ENCODE assay signal across 8 cellular contexts in genomic region chr3:115239717-115240116, GRCh38.
DNase-seq lines count a peak whose midpoint lies in the region; ATAC-seq and TF ChIP-seq lines count a peak whose summit lies in the region.

No MANE protein-coding gene starts in this region.

- H3K79me2 ChIP-seq in HCT116 (ENCODE audit: insufficient read depth, low read length) (no peaks in the 10 kb centered on the region), PC-9 (ENCODE audit: low read depth) (no peaks in the 10 kb centered on the region), OCI-LY7 (ENCODE audit: insufficient read depth, low read depth, low read length) (no peaks in the 10 kb centered on the region)

- no peaks in the 10 kb centered on the region for H3K36me3 Mint-ChIP-seq in activated T-cell treated with anti-CD3 and anti-CD28 coated beads, Interleukin-2, amount 50 U/mL, for 72 hours (ENCODE audit: insufficient read depth in 2 of 2)

- H3F3A ChIP-seq in PC-9 (ENCODE audit: insufficient read depth, low read depth), result peaks cover 10% of the 10 kb centered on the region; the same call in 1 of the 2 replicates

- H3K9me3 ChIP-seq in HCT116 (ENCODE audit: control insufficient read depth in 1 of 2, insufficient read depth in 1 of 2, low read depth in 1 of 2, low read length in 2 of 2), result no peaks in the 10 kb centered on the region
- H3K9me3 ChIP-seq in PC-9 (ENCODE audit: insufficient read depth, low read depth), result no peaks in the 10 kb centered on the region
- H3K9me3 ChIP-seq in OCI-LY7 (ENCODE audit: low read length), result no peaks in the 10 kb centered on the region

- H3K9me3 Mint-ChIP-seq in activated T-cell treated with anti-CD3 and anti-CD28 coated beads, Interleukin-2, amount 50 U/mL, for 72 hours, result peaks cover 0 to 2% of the 10 kb centered on the region in 2 donors

- H3K4me3 Mint-ChIP-seq in activated T-cell treated with anti-CD3 and anti-CD28 coated beads, Interleukin-2, amount 50 U/mL, for 72 hours, result no peak overlapping the region

- TF ChIP-seq POLR2A in HCT116 (IDR thresholded peaks at IDR 0.05; ENCODE audit: borderline replicate concordance, extremely low read depth, insufficient read depth, insufficient read length), result no peak

- H3K27me3 ChIP-seq in HCT116 (ENCODE audit: insufficient read depth, low read length) (no peaks in the 10 kb centered on the region), PC-9 (ENCODE audit: insufficient read depth, low read depth) (no peaks in the 10 kb centered on the region)

- CTCF ChIA-PET in HCT116 (lab: Charles Lee), result no interaction called here
- CTCF ChIA-PET in PC-9 (lab: Charles Lee), result interaction anchor here (0.6 kb wide), 1 partner anchor 71 kb away, joined by 3 read pairs; no protein-coding TSS in a partner anchor
- CTCF ChIA-PET in OCI-LY7 (lab: Charles Lee; ENCODE audit: unreplicated experiment), result no interaction called here

- H3K27me3 Mint-ChIP-seq in activated T-cell treated with anti-CD3 and anti-CD28 coated beads, Interleukin-2, amount 50 U/mL, for 72 hours (ENCODE audit: low read depth), result no peaks in the 10 kb centered on the region

- no peak overlapping the region for H3K27ac ChIP-seq in HCT116 (ENCODE audit: low read depth, low read length)
- H3K27ac ChIP-seq in PC-9, result peak overlapping the region; percentile 43
- H3K27ac ChIP-seq in OCI-LY7 (ENCODE audit: low read depth, low read length, poor library complexity, severe bottlenecking), result no peak overlapping the region

- H3K9me2 ChIP-seq in HCT116 (ENCODE audit: insufficient read depth) (no peaks in the 10 kb centered on the region), PC-9 (ENCODE audit: insufficient read depth) (no peaks in the 10 kb centered on the region), OCI-LY7 (ENCODE audit: insufficient read depth, low read length) (no peaks in the 10 kb centered on the region)

- H2AFZ ChIP-seq in HCT116 (ENCODE audit: low read depth, low read length, poor library complexity, severe bottlenecking), result peak overlapping the region; percentile 98
- no peak overlapping the region for H2AFZ ChIP-seq in PC-9
- H2AFZ ChIP-seq in OCI-LY7 (ENCODE audit: low read length), result no peak overlapping the region

- intact Hi-C loops in HCT116 (cut with micrococcal nuclease), result no loop called here
- intact Hi-C loops in PC-9 (cut with micrococcal nuclease; ENCODE audit: unreplicated experiment), result loop anchor here (2.0 to 10.0 kb wide), 3 partner anchors 93 to 543 kb away; partner anchors contain the start of gene ZBTB20
- intact Hi-C loops in OCI-LY7 (cut with micrococcal nuclease; ENCODE audit: unreplicated experiment), result no loop called here

- RAD21 ChIA-PET in HCT116 (lab: Charles Lee; ENCODE audit: low non-redundant PET in 1 of 2, low total read pairs in 2 of 2, uncharacterized antibody in 2 of 2, unreplicated experiment in 2 of 2), result no interaction called here

- POLR2A ChIA-PET in HCT116 (lab: Charles Lee) (no interaction called here), PC-9 (lab: Charles Lee; ENCODE audit: unreplicated experiment) (no interaction called here), OCI-LY7 (lab: Charles Lee) (no interaction called here)

- no peak overlapping the region for H3K27ac Mint-ChIP-seq in activated T-cell treated with anti-CD3 and anti-CD28 coated beads, Interleukin-2, amount 50 U/mL, for 72 hours

- H3K36me3 ChIP-seq in HCT116 (ENCODE audit: control insufficient read depth in 1 of 2, insufficient read depth in 2 of 2, low read length in 2 of 2) (no peaks in the 10 kb centered on the region), PC-9 (ENCODE audit: low read depth) (no peaks in the 10 kb centered on the region), OCI-LY7 (ENCODE audit: insufficient read depth, low read length) (no peaks in the 10 kb centered on the region)

- H3K4me3 ChIP-seq in HCT116 (replicated peaks in 1 of 2; ENCODE audit: low read depth in 1 of 2, low read length in 2 of 2) (peak overlapping the region in 1 of 2 experiments; percentile 33; a peak in 2 of 4 replicates), PC-9 (no peak overlapping the region), fibroblast of mammary gland (ENCODE audit: control insufficient read depth, low read depth, low read length) (no peak overlapping the region), OCI-LY7 (ENCODE audit: low read depth, low read length, poor library complexity, severe bottlenecking) (no peak overlapping the region)

- TF ChIP-seq RAD21 in HCT116 (IDR thresholded peaks at IDR 0.05; ENCODE audit: low read depth), result peak; percentile 36; the same call in 1 of the 2 replicates

- H3K9ac ChIP-seq in HCT116 (ENCODE audit: low read length), result no peak overlapping the region

- TF ChIP-seq CTCF in HCT116 (IDR thresholded peaks at IDR 0.05 in 2 of 3, conservative IDR thresholded peaks at IDR 0.05 in 1 of 3; ENCODE audit: borderline replicate concordance in 1 of 3, insufficient read depth in 1 of 3, low read depth in 2 of 3, low read length in 2 of 3) (no peak), PC-9 (conservative IDR thresholded peaks at IDR 0.05) (no peak), fibroblast of mammary gland (conservative IDR thresholded peaks at IDR 0.05; ENCODE audit: control insufficient read depth, insufficient read depth, low read depth, low read length) (no peak), OCI-LY7 (conservative IDR thresholded peaks at IDR 0.05; ENCODE audit: low read length) (no peak)

- no peaks in the 10 kb centered on the region for H4K20me1 ChIP-seq in HCT116 (ENCODE audit: insufficient read depth)
- no peaks in the 10 kb centered on the region for H4K20me1 ChIP-seq in PC-9 (ENCODE audit: insufficient read depth)
- no peaks in the 10 kb centered on the region for H4K20me1 ChIP-seq in OCI-LY7 (ENCODE audit: insufficient read depth, low read length)

- DNase-seq in HCT116 (ENCODE audit: low read depth, low spot score), result peak; percentile 90
- DNase-seq in PC-9, result peak; percentile 59 to 68
- peak; percentile 100 for DNase-seq in fibroblast of mammary gland (ENCODE audit: low read depth)
- DNase-seq in pons (ENCODE audit: low spot score), result peak; percentile 23
- no peak for DNase-seq in activated T-cell treated with anti-CD3 and anti-CD28 coated beads, Interleukin-2, amount 50 U/mL, for 72 hours
- no peak for DNase-seq in OCI-LY7 (ENCODE audit: low spot score)

- H3K4me1 Mint-ChIP-seq in activated T-cell treated with anti-CD3 and anti-CD28 coated beads, Interleukin-2, amount 50 U/mL, for 72 hours (ENCODE audit: low read depth), result no peaks in the 10 kb centered on the region

- peak overlapping the region; percentile 71 for H3K4me2 ChIP-seq in HCT116 (ENCODE audit: low read length)
- peak overlapping the region; percentile 38 for H3K4me2 ChIP-seq in PC-9
- H3K4me2 ChIP-seq in OCI-LY7 (ENCODE audit: low read length), result no peak overlapping the region

- H3K4me1 ChIP-seq in HCT116 (ENCODE audit: control insufficient read depth in 1 of 2, insufficient read depth in 2 of 2, low read length in 2 of 2), result peaks cover 4 to 18% of the 10 kb centered on the region in 2 experiments; a peak in 3 of 4 replicates
- H3K4me1 ChIP-seq in PC-9 (replicated peaks; ENCODE audit: insufficient read depth), result peaks cover 12% of the 10 kb centered on the region
- H3K4me1 ChIP-seq in OCI-LY7 (ENCODE audit: insufficient read depth, low read length, poor library complexity, severe bottlenecking), result no peaks in the 10 kb centered on the region

- BruUV-seq in HCT116 (replicated peaks; lab: Mats Ljungman, UMichigan) (no TSS peak), PC-9 (replicated peaks; lab: Mats Ljungman, UMichigan) (no TSS peak), OCI-LY7 (replicated peaks; lab: Mats Ljungman, UMichigan) (no TSS peak)

- peak; percentile 99 for ATAC-seq in HCT116
- ATAC-seq in activated T-cell treated with anti-CD3 and anti-CD28 coated beads, Interleukin-2, amount 50 U/mL, for 72 hours (replicated peaks in 1 of 2), result no peak
- no peak for ATAC-seq in GM18502 (IDR thresholded peaks at IDR 0.05; ENCODE audit: poor library complexity, unreplicated experiment)
- ATAC-seq in HG03135 (IDR thresholded peaks at IDR 0.05; ENCODE audit: unreplicated experiment), result no peak

TF ChIP-seq in HCT116, 20 proteins besides CTCF, POLR2A, EP300 and RAD21 (continues in another document):
- TF ChIP-seq EZH2phosphoT487 (IDR thresholded peaks at IDR 0.05; ENCODE audit: borderline replicate concordance), result no peak
- no peak for TF ChIP-seq ELF1 (IDR thresholded peaks at IDR 0.05; ENCODE audit: borderline replicate concordance, low read depth)
- TF ChIP-seq POLR2AphosphoS5 (IDR thresholded peaks at IDR 0.05; ENCODE audit: low read depth, low read length), result no peak
- TF ChIP-seq SIN3A (IDR thresholded peaks at IDR 0.05; ENCODE audit: low read depth), result peak; percentile 76; the same call in 1 of the 2 replicates
- TF ChIP-seq YY1 (IDR thresholded peaks at IDR 0.05; ENCODE audit: extremely low read depth, insufficient replicate concordance, low read depth, low read length), result no peak
- TF ChIP-seq ZFX (IDR thresholded peaks at IDR 0.05), result no peak
- peak; percentile 80 for TF ChIP-seq SP1 (IDR thresholded peaks at IDR 0.05; ENCODE audit: low read depth)
- TF ChIP-seq JUND (IDR thresholded peaks at IDR 0.05), result peak; percentile 87
- TF ChIP-seq FOSL1 (IDR thresholded peaks at IDR 0.05; ENCODE audit: low read depth), result peak; percentile 75
- peak; percentile 71 for TF ChIP-seq TCF7L2 (IDR thresholded peaks at IDR 0.05; ENCODE audit: borderline replicate concordance, extremely low read depth, insufficient read depth, insufficient read length)
- TF ChIP-seq ATF3 (IDR thresholded peaks at IDR 0.05), result peak; percentile 77
- no peak for TF ChIP-seq EGR1 (IDR thresholded peaks at IDR 0.05; ENCODE audit: low read depth)
- TF ChIP-seq MAX (IDR thresholded peaks at IDR 0.05), result peak; percentile 69
- no peak; the same call in 1 of the 2 replicates for TF ChIP-seq CEBPB (IDR thresholded peaks at IDR 0.05; ENCODE audit: low read depth)
- TF ChIP-seq EZH2 (IDR thresholded peaks at IDR 0.05), result no peak
- no peak for TF ChIP-seq ZNF274 (IDR thresholded peaks at IDR 0.05; ENCODE audit: low read depth, low read length)

Comparison
In these comparisons a context has a peak if more than half of its experiments do, and no peak if none do; other contexts are left out.
1. DNase-seq: peak in HCT116 (single experiment), PC-9 (2 of 2), fibroblast of mammary gland (single experiment) and pons (single experiment); none in activated T-cell treated with anti-CD3 and anti-CD28 coated beads, Interleukin-2, amount 50 U/mL, for 72 hours (0 of 2) and OCI-LY7 (single experiment).